In the genomic region with DNA sequence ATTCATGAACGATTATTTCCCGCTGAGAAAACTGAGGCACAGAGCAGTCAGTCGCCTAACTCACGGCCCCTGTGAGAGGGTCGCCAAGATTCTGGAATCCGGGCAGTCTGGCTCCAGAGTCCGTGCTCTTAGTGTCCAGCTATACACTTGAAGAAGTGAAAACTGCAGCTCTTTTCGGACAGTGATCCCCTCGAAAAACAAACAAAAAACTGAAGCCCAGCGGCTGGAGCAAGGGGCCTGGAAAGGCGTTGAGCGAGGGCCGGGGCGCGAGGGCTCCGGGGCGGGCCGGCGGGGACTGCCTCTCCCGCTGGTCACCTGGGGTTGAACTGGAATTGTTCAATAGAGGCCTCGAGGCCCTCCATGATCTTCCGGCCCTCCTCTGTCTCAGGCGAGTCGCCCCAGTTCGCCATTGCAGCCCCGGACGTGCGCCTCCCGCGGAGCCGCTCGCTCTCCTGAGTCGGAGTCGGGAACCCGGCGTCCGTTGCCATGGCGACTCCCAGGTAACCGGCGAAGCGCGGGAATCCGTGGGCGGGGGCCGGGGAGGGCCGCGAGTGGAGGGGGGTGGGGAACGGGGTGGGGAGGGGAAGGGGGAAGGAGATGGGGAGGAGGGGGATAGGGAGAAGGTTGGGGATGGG, we compare ENCODE assay signal across 8 cellular contexts. TPM values are rescaled to one million over a fixed set of nuclear protein-coding genes. Genes with fewer than 3 reads are reported as not detected.
A peak's percentile ranks its signal among the peaks of the same experiment; 100 is the strongest.
DNase-seq lines count a peak whose midpoint lies in the region; ATAC-seq lines count a peak whose summit lies in the region.

No MANE protein-coding gene starts in this region.

- peaks cover 35% of the 10 kb centered on the region for H3K27me3 ChIP-seq in iPS-15b (ENCODE audit: control insufficient read depth, insufficient read depth, low read length)
- H3K27me3 ChIP-seq in skeletal muscle tissue (ENCODE audit: control insufficient read depth in 3 of 3, insufficient read depth in 3 of 3, low read length in 3 of 3): no peaks in the 10 kb centered on the region

- ATAC-seq in GM21423 (IDR thresholded peaks at IDR 0.05; ENCODE audit: unreplicated experiment) (no peak), GM19328 (IDR thresholded peaks at IDR 0.05; ENCODE audit: unreplicated experiment) (no peak)

- H3K9me3 ChIP-seq in iPS-15b (ENCODE audit: control insufficient read depth, insufficient read depth, low read length) (no peaks in the 10 kb centered on the region), skeletal muscle tissue (ENCODE audit: control insufficient read depth in 3 of 3, low read length in 3 of 3) (no peaks in the 10 kb centered on the region)

- H3K4me1 ChIP-seq in iPS-15b (ENCODE audit: control insufficient read depth, insufficient read depth, low read length) (peaks cover 6% of the 10 kb centered on the region), skeletal muscle tissue (ENCODE audit: control insufficient read depth in 3 of 3, insufficient read depth in 3 of 3, low read length in 3 of 3) (peaks cover 10 to 16% (median 10%) of the 10 kb centered on the region in 3 donors)

- H3K27ac ChIP-seq in skeletal muscle tissue (ENCODE audit: low read depth, low read length): no peak overlapping the region

- DNase-seq in DMS79 treated with DMSO at 0.1 percent for 48 hours (lab: John Stamatoyannopoulos, UW): peak; percentile 2
- peak; percentile 62 for DNase-seq in NCI-H774 (lab: John Stamatoyannopoulos, UW)
- peak in 48 of 56 donors; percentile 23 to 86 (median 54) for DNase-seq in amygdala (lab: John Stamatoyannopoulos, UW)
- DNase-seq in NAMALWA (ENCODE audit: low spot score): no peak

- H3K9ac ChIP-seq in iPS-15b (ENCODE audit: low read depth, low read length): no peak overlapping the region
- H3K9ac ChIP-seq in skeletal muscle tissue (ENCODE audit: low read depth in 1 of 3, low read length in 3 of 3): peak overlapping the region in 2 of 3 donors; percentile 38 to 61

- H3K4me3 ChIP-seq in iPS-15b (ENCODE audit: low read depth, low read length): peak overlapping the region; percentile 76
- H3K4me3 ChIP-seq in skeletal muscle tissue (ENCODE audit: low read length in 3 of 3): peak overlapping the region; percentile 30 to 79 (median 66)

- H3K36me3 ChIP-seq in iPS-15b (ENCODE audit: control insufficient read depth, insufficient read depth, low read length): no peaks in the 10 kb centered on the region
- H3K36me3 ChIP-seq in skeletal muscle tissue (ENCODE audit: control insufficient read depth in 3 of 3, insufficient read depth in 3 of 3, low read length in 3 of 3): no peaks in the 10 kb centered on the region

RNA-seq across cellular contexts. Expression of gene C10orf67, which starts 0.9 kb away (rescaled TPM):
- under 0.01 TPM for total RNA-seq in skeletal muscle tissue
